1 cellular context compared by ENCODE assay signal in the genomic region with DNA sequence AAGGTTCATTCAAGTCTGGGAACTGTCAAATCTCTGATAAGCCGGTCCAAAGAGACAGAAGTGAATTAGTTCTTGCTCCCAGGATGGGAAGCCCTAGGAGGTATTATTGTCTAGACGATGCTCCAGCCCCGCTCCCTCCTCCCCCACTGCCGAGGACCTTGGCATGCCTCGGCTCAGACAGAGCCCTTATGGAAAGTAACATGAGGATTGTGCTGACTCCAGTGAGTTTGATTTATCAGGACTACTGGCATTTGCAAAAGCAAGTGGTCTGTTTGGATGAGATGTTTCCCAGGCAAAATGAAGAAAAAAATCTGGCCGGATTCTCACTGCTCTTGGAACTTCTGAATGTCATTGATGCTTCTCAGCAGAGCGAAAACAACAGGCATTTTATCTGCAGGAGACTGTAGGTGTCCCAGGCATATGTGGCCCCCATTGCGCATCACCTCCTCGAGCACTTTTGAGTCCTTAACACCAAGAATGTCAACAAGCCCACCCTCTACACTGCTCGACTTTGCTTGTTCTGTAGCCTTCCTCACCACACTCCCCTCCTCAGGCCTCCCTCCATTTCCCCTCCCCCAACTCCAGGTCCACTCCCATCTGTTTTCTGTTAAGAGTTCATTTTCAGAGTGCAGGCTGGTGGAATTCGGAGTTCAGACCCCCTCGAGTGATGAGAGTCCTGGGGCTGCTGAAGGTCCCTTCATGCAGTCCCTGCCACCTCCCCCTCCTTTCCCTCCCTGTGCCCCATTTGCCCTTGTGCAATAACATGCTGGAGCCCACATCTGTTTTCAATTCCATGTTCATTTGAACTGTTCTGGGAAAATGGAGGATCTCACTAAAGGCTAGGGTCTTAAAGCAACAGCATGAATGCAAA.
A peak's percentile ranks its signal among the peaks of the same experiment; 100 is the strongest.
TF ChIP-seq lines count a peak whose summit lies in the region.

No MANE protein-coding gene starts in this region.

TF ChIP-seq in SK-N-SH, 30 proteins besides CTCF, POLR2A, EP300 and RAD21 (continued from another document):
- no peak for TF ChIP-seq REST (IDR thresholded peaks at IDR 0.05; ENCODE audit: low read depth, low read length)
- no peak for TF ChIP-seq FOSL2 (IDR thresholded peaks at IDR 0.05; ENCODE audit: borderline replicate concordance, low read depth)
- TF ChIP-seq, protein P1, sequence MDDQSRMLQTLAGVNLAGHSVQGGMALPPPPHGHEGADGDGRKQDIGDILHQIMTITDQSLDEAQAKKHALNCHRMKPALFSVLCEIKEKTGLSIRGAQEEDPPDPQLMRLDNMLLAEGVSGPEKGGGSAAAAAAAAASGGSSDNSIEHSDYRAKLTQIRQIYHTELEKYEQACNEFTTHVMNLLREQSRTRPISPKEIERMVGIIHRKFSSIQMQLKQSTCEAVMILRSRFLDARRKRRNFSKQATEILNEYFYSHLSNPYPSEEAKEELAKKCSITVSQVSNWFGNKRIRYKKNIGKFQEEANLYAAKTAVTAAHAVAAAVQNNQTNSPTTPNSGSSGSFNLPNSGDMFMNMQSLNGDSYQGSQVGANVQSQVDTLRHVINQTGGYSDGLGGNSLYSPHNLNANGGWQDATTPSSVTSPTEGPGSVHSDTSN (IDR thresholded peaks at IDR 0.05): peak; percentile 57
- 0 out of 2 replicates have a peak, but pooled peaks have one; percentile 21 for TF ChIP-seq POLR2AphosphoS5 (IDR thresholded peaks at IDR 0.05; ENCODE audit: low read depth, low read length)
- TF ChIP-seq, protein P2, sequence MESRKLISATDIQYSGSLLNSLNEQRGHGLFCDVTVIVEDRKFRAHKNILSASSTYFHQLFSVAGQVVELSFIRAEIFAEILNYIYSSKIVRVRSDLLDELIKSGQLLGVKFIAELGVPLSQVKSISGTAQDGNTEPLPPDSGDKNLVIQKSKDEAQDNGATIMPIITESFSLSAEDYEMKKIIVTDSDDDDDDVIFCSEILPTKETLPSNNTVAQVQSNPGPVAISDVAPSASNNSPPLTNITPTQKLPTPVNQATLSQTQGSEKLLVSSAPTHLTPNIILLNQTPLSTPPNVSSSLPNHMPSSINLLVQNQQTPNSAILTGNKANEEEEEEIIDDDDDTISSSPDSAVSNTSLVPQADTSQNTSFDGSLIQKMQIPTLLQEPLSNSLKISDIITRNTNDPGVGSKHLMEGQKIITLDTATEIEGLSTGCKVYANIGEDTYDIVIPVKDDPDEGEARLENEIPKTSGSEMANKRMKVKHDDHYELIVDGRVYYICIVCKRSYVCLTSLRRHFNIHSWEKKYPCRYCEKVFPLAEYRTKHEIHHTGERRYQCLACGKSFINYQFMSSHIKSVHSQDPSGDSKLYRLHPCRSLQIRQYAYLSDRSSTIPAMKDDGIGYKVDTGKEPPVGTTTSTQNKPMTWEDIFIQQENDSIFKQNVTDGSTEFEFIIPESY (IDR thresholded peaks at IDR 0.05; ENCODE audit: borderline replicate concordance, low read depth): no peak
- no peak for TF ChIP-seq FOXM1 (IDR thresholded peaks at IDR 0.05; ENCODE audit: low read depth)
